Comparison of ENCODE assay signal across 6 cellular contexts in the genomic region with DNA sequence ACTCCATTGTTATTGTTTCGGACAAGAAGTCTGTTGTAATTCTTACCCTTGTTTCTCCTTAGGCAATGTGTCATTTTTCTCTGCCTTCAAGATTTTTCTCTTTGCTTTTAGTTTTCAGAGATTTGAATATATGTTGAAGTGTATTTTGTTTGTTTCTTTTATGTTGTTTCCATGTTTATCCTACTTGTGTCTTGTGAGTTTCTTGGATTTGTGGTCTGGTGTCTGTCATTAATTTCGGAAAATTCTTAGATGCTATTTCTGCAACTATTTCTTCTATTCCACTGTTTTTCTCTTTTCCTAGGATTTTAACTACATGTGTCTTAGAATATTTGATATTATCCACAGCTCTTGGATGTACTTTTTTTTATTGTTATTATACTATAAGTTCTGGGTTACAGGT.
"Had no signal": no experiment of that assay in that cellular context is flagged by ENCODE, and none has a peak within 500 bp of the region (broad histone marks: within the 10 kb centered on the region; RNA-seq: fewer than 3 reads in every experiment).

No MANE protein-coding gene starts in this region.

- H3K4me3 ChIP-seq: K562 had no signal

- DNase-seq: IMR-90, KBM-7, KG1 had no signal

- H3K27ac ChIP-seq: HL-60, KMS-11 had no signal
